ENCODE assay signal across 8 cellular contexts in the genomic region with DNA sequence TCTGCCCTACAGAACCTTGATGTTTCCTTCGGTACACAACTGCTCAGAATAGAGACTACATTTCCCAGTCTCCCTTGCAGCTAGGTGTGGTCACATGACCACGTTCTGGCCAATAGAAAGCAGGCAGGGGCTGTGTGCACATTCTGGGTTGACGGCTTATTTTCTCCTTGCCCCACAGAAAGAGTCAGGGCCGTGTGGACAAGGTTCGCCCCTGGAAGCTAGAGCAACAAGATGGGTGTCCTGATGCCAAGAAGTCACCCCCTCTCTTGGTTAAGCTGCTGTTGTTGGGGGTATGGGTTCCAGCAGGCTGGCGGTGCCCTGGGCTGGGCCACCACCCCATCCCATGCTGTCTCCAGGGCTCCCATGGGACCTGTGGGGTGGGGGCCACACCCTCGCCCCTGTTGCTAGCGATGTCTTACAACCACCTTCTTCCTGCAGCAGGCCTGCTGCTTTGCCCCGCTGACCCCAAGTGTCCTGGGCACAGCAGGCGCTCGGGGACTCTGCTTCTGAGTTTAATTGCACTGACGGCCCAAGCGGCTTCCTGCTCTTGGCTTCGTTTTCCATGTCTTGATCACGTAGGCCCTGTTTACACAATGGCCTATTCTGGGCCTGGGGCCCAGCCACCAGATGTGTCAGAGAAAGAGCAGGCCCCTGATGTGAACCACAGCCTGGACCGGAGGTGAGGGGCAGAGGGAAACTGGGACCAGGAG. TPM values are rescaled to one million over a fixed set of nuclear protein-coding genes. Genes with fewer than 3 reads are reported as not detected.
DNase-seq lines count a peak whose midpoint lies in the region; ATAC-seq and TF ChIP-seq lines count a peak whose summit lies in the region.

No MANE protein-coding gene starts in this region.

- 0 out of 2 replicates have a peak overlapping the region, but pooled peaks have one; percentile 9 for H3K4me3 ChIP-seq in iPS-18c (ENCODE audit: insufficient read depth, low read depth, low read length)
- H3K4me3 ChIP-seq in skeletal muscle cell (ENCODE audit: low read depth, low read length): no peak overlapping the region

- DNase-seq in D341Med (ENCODE audit: low spot score) (peak; percentile 85), M059J (ENCODE audit: low read depth) (peak; percentile 92), brain pericyte (ENCODE audit: low read depth, low spot score) (peak; percentile 86), skeletal muscle cell (ENCODE audit: low read depth) (peak; percentile 70)

- ATAC-seq in GM21529 (IDR thresholded peaks at IDR 0.05; ENCODE audit: unreplicated experiment) (peak; percentile 78), SK-N-SH treated with all-trans-retinoic acid at 6 μM for 48 hours (peak; percentile 91), HG03196 (IDR thresholded peaks at IDR 0.05; ENCODE audit: unreplicated experiment) (no peak)

- no peaks in the 10 kb centered on the region for H3K9me3 ChIP-seq in iPS-18c (ENCODE audit: control insufficient read depth, insufficient read depth, low read length)

TF ChIP-seq in SK-N-SH treated with all-trans-retinoic acid at 6 μM for 48 hours, 23 proteins besides CTCF, POLR2A, EP300 and RAD21:
- TF ChIP-seq TCF4 (CRISPR knock-in tag; IDR thresholded peaks at IDR 0.05; ENCODE audit: borderline replicate concordance) (no peak), ZFP30 (CRISPR knock-in tag; IDR thresholded peaks at IDR 0.05) (no peak)

RNA-seq across cellular contexts. Expression of a gene that starts 24.9 kb away (rescaled TPM):
- total RNA-seq in M059J (2014; rRNA removed; shearing (Covaris generic)): 0.52 and 2.1 TPM in 2 replicates
